Comparison of ENCODE assay signal across 9 cellular contexts in the genomic region with DNA sequence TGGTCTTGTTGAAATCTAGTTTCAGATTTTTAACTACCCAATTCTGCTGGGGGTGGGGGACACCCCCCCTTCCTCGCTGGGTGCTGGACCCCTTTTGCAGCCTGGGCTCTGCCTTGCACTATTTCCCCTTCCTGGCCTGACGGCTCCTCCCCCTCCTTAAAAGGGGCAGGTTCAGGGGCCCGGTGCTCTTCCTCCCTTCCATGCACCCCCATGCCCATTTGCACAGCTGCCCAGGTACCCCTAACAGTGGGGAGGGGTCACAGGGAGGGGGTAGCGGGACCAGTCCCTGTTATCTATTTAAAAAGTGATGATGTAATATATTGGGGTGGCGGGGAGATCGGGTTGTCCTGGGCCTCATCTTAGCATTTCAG. TPM values are rescaled to one million over a fixed set of nuclear protein-coding genes. Genes with fewer than 3 reads are reported as not detected.
A peak's percentile ranks its signal among the peaks of the same experiment; 100 is the strongest.
DNase-seq lines count a peak whose midpoint lies in the region; ATAC-seq, FAIRE-seq and TF ChIP-seq lines count a peak whose summit lies in the region.
"Had no signal": no experiment of that assay in that cellular context is flagged by ENCODE, and none has a peak within 500 bp of the region (broad histone marks: within the 10 kb centered on the region; RNA-seq: fewer than 3 reads in every experiment).

No MANE protein-coding gene starts in this region.

- no peaks in the 10 kb centered on the region for H3K9me3 ChIP-seq in tibial artery

- intact Hi-C loops in tibial artery (cut with DNase I; ENCODE audit: low total_unique reads): loop anchor here (5.0 kb wide), 1 partner anchor 56 kb away; the partner anchor contains the start of gene PYGO2

- H3K4me1 ChIP-seq in tibial artery: peaks cover 0 to 25% (median 19%) of the 10 kb centered on the region in 4 donors

- H3K4me3 Mint-ChIP-seq in activated CD4-positive, alpha-beta T cell treated with anti-CD3 and anti-CD28 coated beads, Interleukin-2, amount 10 ng/mL, durations not matched to agents 7 days and 5 days: no peak overlapping the region
- peak overlapping the region; percentile 22 for H3K4me3 Mint-ChIP-seq in activated CD8-positive, alpha-beta T cell treated with anti-CD3 and anti-CD28 coated beads, Interleukin-2, amount 10 ng/mL, durations not matched to agents 7 days and 5 days
- H3K4me3 Mint-ChIP-seq in immature natural killer cell: peak overlapping the region in 4 of 5 donors; percentile 25 to 59 (median 42)

- H3K36me3 ChIP-seq in tibial artery: peaks cover 0 to 34% (median 24%) of the 10 kb centered on the region in 3 donors

- no peak for TF ChIP-seq CTCF in tibial artery (IDR thresholded peaks at IDR 0.05)

- peak overlapping the region; percentile 41 for H3K27ac Mint-ChIP-seq in activated CD4-positive, alpha-beta T cell treated with anti-CD3 and anti-CD28 coated beads, Interleukin-2, amount 10 ng/mL, durations not matched to agents 7 days and 5 days
- peak overlapping the region; percentile 52 for H3K27ac Mint-ChIP-seq in activated CD8-positive, alpha-beta T cell treated with anti-CD3 and anti-CD28 coated beads, Interleukin-2, amount 10 ng/mL, durations not matched to agents 7 days and 5 days
- H3K27ac Mint-ChIP-seq in immature natural killer cell: no peak overlapping the region

- H3K9me3 Mint-ChIP-seq in activated CD4-positive, alpha-beta T cell treated with anti-CD3 and anti-CD28 coated beads, Interleukin-2, amount 10 ng/mL, durations not matched to agents 7 days and 5 days: no peaks in the 10 kb centered on the region
- no peaks in the 10 kb centered on the region for H3K9me3 Mint-ChIP-seq in activated CD8-positive, alpha-beta T cell treated with anti-CD3 and anti-CD28 coated beads, Interleukin-2, amount 10 ng/mL, durations not matched to agents 7 days and 5 days (ENCODE audit: insufficient read depth)
- no peaks in the 10 kb centered on the region for H3K9me3 Mint-ChIP-seq in immature natural killer cell

- H3K27me3 Mint-ChIP-seq in activated CD4-positive, alpha-beta T cell treated with anti-CD3 and anti-CD28 coated beads, Interleukin-2, amount 10 ng/mL, durations not matched to agents 7 days and 5 days: no peaks in the 10 kb centered on the region
- peaks cover 6% of the 10 kb centered on the region for H3K27me3 Mint-ChIP-seq in activated CD8-positive, alpha-beta T cell treated with anti-CD3 and anti-CD28 coated beads, Interleukin-2, amount 10 ng/mL, durations not matched to agents 7 days and 5 days (ENCODE audit: low read depth)
- H3K27me3 Mint-ChIP-seq in immature natural killer cell (ENCODE audit: low read depth in 3 of 3): peaks cover 0 to 2% (median 0%) of the 10 kb centered on the region in 3 donors

- H3K4me1 Mint-ChIP-seq in activated CD4-positive, alpha-beta T cell treated with anti-CD3 and anti-CD28 coated beads, Interleukin-2, amount 10 ng/mL, durations not matched to agents 7 days and 5 days: peaks cover 67% of the 10 kb centered on the region
- peaks cover 43% of the 10 kb centered on the region for H3K4me1 Mint-ChIP-seq in activated CD8-positive, alpha-beta T cell treated with anti-CD3 and anti-CD28 coated beads, Interleukin-2, amount 10 ng/mL, durations not matched to agents 7 days and 5 days (ENCODE audit: low read depth)
- H3K4me1 Mint-ChIP-seq in immature natural killer cell: peaks cover 28 to 34% of the 10 kb centered on the region in 2 donors

- H3K27ac ChIP-seq in tibial artery: peak overlapping the region; percentile 83 to 88

- peak overlapping the region; percentile 47 to 59 for H3K4me3 ChIP-seq in tibial artery

- POLR2A ChIA-PET in activated CD4-positive, alpha-beta T cell treated with anti-CD3 and anti-CD28 coated beads, Interleukin-2, amount 10 ng/mL, durations not matched to agents 7 days and 5 days (lab: Charles Lee): no interaction called here
- POLR2A ChIA-PET in activated CD8-positive, alpha-beta T cell treated with anti-CD3 and anti-CD28 coated beads, Interleukin-2, amount 10 ng/mL, durations not matched to agents 7 days and 5 days (lab: Charles Lee): interaction anchor here (0.6 to 2.5 kb wide), 2 partner anchors 35 to 39 kb away, joined by 3 to 8 read pairs; partner anchors contain the start of gene FLAD1

- CTCF ChIA-PET in activated CD4-positive, alpha-beta T cell treated with anti-CD3 and anti-CD28 coated beads, Interleukin-2, amount 10 ng/mL, durations not matched to agents 7 days and 5 days (lab: Charles Lee): interaction anchor here (0.5 to 17.4 kb wide), 29 partner anchors 8 to 458 kb away, joined by 3 to 222 read pairs (median 4); partner anchors contain the start of genes ADAM15, DCST1, DCST2 and FLAD1
- CTCF ChIA-PET in activated CD8-positive, alpha-beta T cell treated with anti-CD3 and anti-CD28 coated beads, Interleukin-2, amount 10 ng/mL, durations not matched to agents 7 days and 5 days (lab: Charles Lee): interaction anchor here (0.6 to 7.5 kb wide), 42 partner anchors 8 to 458 kb away, joined by 3 to 71 read pairs (median 6); partner anchors contain the start of genes ADAM15, CKS1B, DCST1 and DCST2

- no peaks in the 10 kb centered on the region for H3K27me3 ChIP-seq in tibial artery

- ATAC-seq in activated CD8-positive, alpha-beta T cell treated with anti-CD3 and anti-CD28 coated beads, Interleukin-2, amount 10 ng/mL, durations not matched to agents 7 days and 5 days: peak; percentile 21
- ATAC-seq in HG02938 (IDR thresholded peaks at IDR 0.05; ENCODE audit: unreplicated experiment): no peak

- H3K36me3 Mint-ChIP-seq in activated CD4-positive, alpha-beta T cell treated with anti-CD3 and anti-CD28 coated beads, Interleukin-2, amount 10 ng/mL, durations not matched to agents 7 days and 5 days (ENCODE audit: low read depth): peaks cover 53% of the 10 kb centered on the region
- peaks cover 22% of the 10 kb centered on the region for H3K36me3 Mint-ChIP-seq in activated CD8-positive, alpha-beta T cell treated with anti-CD3 and anti-CD28 coated beads, Interleukin-2, amount 10 ng/mL, durations not matched to agents 7 days and 5 days (ENCODE audit: low read depth)
- H3K36me3 Mint-ChIP-seq in immature natural killer cell: peaks cover 0 to 4% (median 0%) of the 10 kb centered on the region in 3 donors

- FAIRE-seq in frontal cortex (lab: Jason Lieb, UNC): no peak

- no peak for DNase-seq in activated CD4-positive, alpha-beta T cell treated with anti-CD3 and anti-CD28 coated beads, Interleukin-2, amount 10 ng/mL, durations not matched to agents 7 days and 5 days
- DNase-seq in activated CD4-positive, alpha-beta T cell treated with anti-CD3 and anti-CD28 coated beads for 48 hours: no peak
- DNase-seq in activated CD8-positive, alpha-beta T cell treated with anti-CD3 and anti-CD28 coated beads, Interleukin-2, amount 10 ng/mL, durations not matched to agents 7 days and 5 days: no peak
- no peak for DNase-seq in immature natural killer cell
- peak in 1 of 2 donors; percentile 65 for DNase-seq in tibial artery
- DNase-seq in NCI-H2196 treated with DMSO at 0.1 percent for 48 hours (lab: John Stamatoyannopoulos, UW; ENCODE audit: unreplicated experiment): no peak
- DNase-seq in frontal cortex (ENCODE audit: low spot score in 2 of 2): no peak

RNA-seq across cellular contexts. Expression of gene ZBTB7B, which starts 15.3 kb away (rescaled TPM):
- 100 to 1,000 TPM; 112 to 127 TPM for total RNA-seq in activated CD4-positive, alpha-beta T cell treated with anti-CD3 and anti-CD28 coated beads, Interleukin-2, amount 10 ng/mL, durations not matched to agents 7 days and 5 days
- total RNA-seq in activated CD8-positive, alpha-beta T cell treated with anti-CD3 and anti-CD28 coated beads, Interleukin-2, amount 10 ng/mL, durations not matched to agents 7 days and 5 days: 10 to 100 TPM; 35.5 to 42.5 TPM
- 1 to 10 TPM in 2 of 3 donors, under 1 TPM in 1; 0.96 to 3.3 (median 1.8) TPM for polyA plus RNA-seq in immature natural killer cell
- 0.82 TPM for total RNA-seq in frontal cortex

RNA-seq across cellular contexts. Expression of gene DCST2, which starts 15.7 kb away (rescaled TPM):
- under 1 TPM; 0.50 to 0.73 TPM for total RNA-seq in activated CD4-positive, alpha-beta T cell treated with anti-CD3 and anti-CD28 coated beads, Interleukin-2, amount 10 ng/mL, durations not matched to agents 7 days and 5 days
- under 1 TPM; 0.24 to 0.37 TPM for total RNA-seq in activated CD8-positive, alpha-beta T cell treated with anti-CD3 and anti-CD28 coated beads, Interleukin-2, amount 10 ng/mL, durations not matched to agents 7 days and 5 days
- not detected for polyA plus RNA-seq in immature natural killer cell
- under 0.01 TPM for total RNA-seq in frontal cortex

RNA-seq across cellular contexts. Expression of gene DCST1, which starts 15.7 kb away (rescaled TPM):
- total RNA-seq in activated CD4-positive, alpha-beta T cell treated with anti-CD3 and anti-CD28 coated beads, Interleukin-2, amount 10 ng/mL, durations not matched to agents 7 days and 5 days: not detected
- not detected for total RNA-seq in activated CD8-positive, alpha-beta T cell treated with anti-CD3 and anti-CD28 coated beads, Interleukin-2, amount 10 ng/mL, durations not matched to agents 7 days and 5 days
- not detected for polyA plus RNA-seq in immature natural killer cell
- not detected for total RNA-seq in frontal cortex
- polyA plus RNA-seq: BJ had no signal

RNA-seq across cellular contexts. Expression of gene LENEP, which starts 24.5 kb away (rescaled TPM):
- 1 to 10 TPM in 1 of 2 experiments, under 1 TPM in 1; 0.85 to 1.0 TPM for total RNA-seq in activated CD4-positive, alpha-beta T cell treated with anti-CD3 and anti-CD28 coated beads, Interleukin-2, amount 10 ng/mL, durations not matched to agents 7 days and 5 days
- 1 to 10 TPM in 1 of 2 experiments, under 1 TPM in 1; 0.91 to 1.1 TPM for total RNA-seq in activated CD8-positive, alpha-beta T cell treated with anti-CD3 and anti-CD28 coated beads, Interleukin-2, amount 10 ng/mL, durations not matched to agents 7 days and 5 days
- not detected for polyA plus RNA-seq in immature natural killer cell
- 1.2 TPM for total RNA-seq in frontal cortex
- polyA plus RNA-seq: BJ had no signal

RNA-seq across cellular contexts. Expression of gene ADAM15, which starts 33.2 kb away (rescaled TPM):
- 10 to 100 TPM; 40.2 to 45.0 TPM for total RNA-seq in activated CD4-positive, alpha-beta T cell treated with anti-CD3 and anti-CD28 coated beads, Interleukin-2, amount 10 ng/mL, durations not matched to agents 7 days and 5 days
- 10 to 100 TPM; 29.7 to 29.8 TPM for total RNA-seq in activated CD8-positive, alpha-beta T cell treated with anti-CD3 and anti-CD28 coated beads, Interleukin-2, amount 10 ng/mL, durations not matched to agents 7 days and 5 days
- polyA plus RNA-seq in immature natural killer cell: 10 to 100 TPM; 10.4 to 27.1 (median 24.3) TPM
- total RNA-seq in frontal cortex: 11.8 TPM

Comparison
In these comparisons a context has a peak if more than half of its experiments do, and no peak if none do; other contexts are left out.
1. H3K27ac Mint-ChIP-seq: peak in activated CD4-positive, alpha-beta T cell treated with anti-CD3 and anti-CD28 coated beads, Interleukin-2, amount 10 ng/mL, durations not matched to agents 7 days and 5 days (single experiment) and activated CD8-positive, alpha-beta T cell treated with anti-CD3 and anti-CD28 coated beads, Interleukin-2, amount 10 ng/mL, durations not matched to agents 7 days and 5 days (single experiment); none in immature natural killer cell (0 of 6).
2. RNA of gene ZBTB7B, which starts 15.3 kb away (total RNA-seq): 112 to 127 TPM in activated CD4-positive, alpha-beta T cell treated with anti-CD3 and anti-CD28 coated beads, Interleukin-2, amount 10 ng/mL, durations not matched to agents 7 days and 5 days and 35.5 to 42.5 TPM in activated CD8-positive, alpha-beta T cell treated with anti-CD3 and anti-CD28 coated beads, Interleukin-2, amount 10 ng/mL, durations not matched to agents 7 days and 5 days; 0.82 TPM in frontal cortex (single experiment); every median in the first group is over 10 times any median in the second.